ENCODE assay signal across 8 cellular contexts in genomic region chr18:3261393-3262233, GRCh38. TPM values are rescaled to one million over a fixed set of nuclear protein-coding genes. Genes with fewer than 3 reads are reported as not detected.
DNase-seq lines count a peak whose midpoint lies in the region; ATAC-seq and TF ChIP-seq lines count a peak whose summit lies in the region.

MYL12B (plus strand) TSS chr18:3262133; CDS start chr18:3272899, 10,766 bp downstream.

- peaks cover 72% of the 10 kb centered on the region for H3K79me2 ChIP-seq in mammary epithelial cell (ENCODE audit: insufficient read depth, low read length)

- DNase-seq in NCI-H2107 treated with DMSO at 0.1 percent for 48 hours (lab: John Stamatoyannopoulos, UW; ENCODE audit: unreplicated experiment) = peak; percentile 35
- DNase-seq in NCI-H2107 (lab: John Stamatoyannopoulos, UW) = no peak
- DNase-seq in NCI-H1694 treated with DMSO at 0.1 percent for 48 hours (lab: John Stamatoyannopoulos, UW) = peak; percentile 19
- DNase-seq in WERI-Rb-1 = peak; percentile 71
- DNase-seq in mammary epithelial cell = peak; percentile 82
- peak; percentile 81 for DNase-seq in inferior parietal cortex (ENCODE audit: extremely low spot score)
- peak; percentile 55 to 67 for DNase-seq in stimulated activated CD4-positive, alpha-beta T cell treated with anti-CD3 and anti-CD28 coated beads, Interleukin-12 subunit alpha, Interleukin-12 subunit beta, amount 100 ng/mL, for 24 hours (ENCODE audit: low read depth in 2 of 2)

- peak; percentile 78 for ATAC-seq in HG02870 (IDR thresholded peaks at IDR 0.05; ENCODE audit: unreplicated experiment)

- peak within 1 kb of the TSS; percentile 91 for H3K4me2 ChIP-seq in mammary epithelial cell (ENCODE audit: insufficient read depth, low read depth, low read length)

- TF ChIP-seq CTCF in WERI-Rb-1 (IDR thresholded peaks at IDR 0.05; ENCODE audit: low read depth, low read length) = no peak
- TF ChIP-seq CTCF in mammary epithelial cell (conservative IDR thresholded peaks at IDR 0.05 in 1 of 2, IDR thresholded peaks at IDR 0.05 in 1 of 2; ENCODE audit: extremely low read depth in 1 of 2, insufficient read depth in 1 of 2, low read depth in 1 of 2, low read length in 2 of 2) = peak in 1 of 2 donors; percentile 8

- H3K4me3 ChIP-seq in WERI-Rb-1 (ENCODE audit: low read depth, low read length) = peak within 1 kb of the TSS; percentile 85
- peak within 1 kb of the TSS; percentile 77 to 93 (median 85) for H3K4me3 ChIP-seq in mammary epithelial cell (replicated peaks in 1 of 3; ENCODE audit: insufficient read depth in 1 of 3, low read depth in 2 of 3, low read length in 3 of 3)

- peak within 1 kb of the TSS; percentile 96 for H3K9ac ChIP-seq in mammary epithelial cell (ENCODE audit: insufficient read depth, low read length)

- peaks cover 16% of the 10 kb centered on the region for H4K20me1 ChIP-seq in mammary epithelial cell (ENCODE audit: insufficient read depth, low read length)

- no peaks in the 10 kb centered on the region for H3K9me3 ChIP-seq in WERI-Rb-1 (ENCODE audit: severe bottlenecking)
- H3K9me3 ChIP-seq in mammary epithelial cell (replicated peaks; ENCODE audit: insufficient read depth, low read length) = no peaks in the 10 kb centered on the region

- CTCF ChIA-PET in mammary epithelial cell (lab: Charles Lee; ENCODE audit: low non-redundant PET) = no interaction called here

- H3K4me1 ChIP-seq in mammary epithelial cell (ENCODE audit: insufficient read depth, low read length) = peaks cover 27% of the 10 kb centered on the region

- no TSS peak for BruUV-seq in mammary epithelial cell (replicated peaks; lab: Mats Ljungman, UMichigan)

- H3K36me3 ChIP-seq in WERI-Rb-1 = peaks cover 12% of the 10 kb centered on the region
- peaks cover 18% of the 10 kb centered on the region for H3K36me3 ChIP-seq in mammary epithelial cell (ENCODE audit: insufficient read depth, low read length)

- H3K27me3 ChIP-seq in WERI-Rb-1 (ENCODE audit: insufficient read depth, low read depth, severe bottlenecking) (no peaks in the 10 kb centered on the region), mammary epithelial cell (ENCODE audit: insufficient read depth, low read length) (no peaks in the 10 kb centered on the region)

- H2AFZ ChIP-seq in mammary epithelial cell (ENCODE audit: low read depth, low read length) = peak within 1 kb of the TSS; percentile 88

- dilution Hi-C loops in mammary epithelial cell (cut with HindIII; ENCODE audit: low sequenced_read_pairs) = loop anchor here (5.0 kb wide), 1 partner anchor 191 kb away; the partner anchor contains the start of gene TGIF1

- WGBS in mammary epithelial cell (ENCODE audit: low coverage, missing lambda C conversion rate) = 1% methylated on average over 13 of the region's 83 CpGs

- in situ Hi-C loops in mammary epithelial cell (cut with MboI; ENCODE audit: low sequenced_read_pairs in 2 of 2) = loop anchor here in 1 of 2 donors (25.0 kb wide), 1 partner anchor 601 kb away; no protein-coding TSS in a partner anchor

- peak within 1 kb of the TSS; percentile 99 for H3K27ac ChIP-seq in WERI-Rb-1
- peak within 1 kb of the TSS; percentile 97 for H3K27ac ChIP-seq in mammary epithelial cell (ENCODE audit: insufficient read depth, low read depth, low read length)

- intact Hi-C loops in mammary epithelial cell (cut with micrococcal nuclease) = loop anchor here (1.0 to 10.0 kb wide), 4 partner anchors 13 to 723 kb away; no protein-coding TSS in a partner anchor

RNA-seq across cellular contexts. Expression of gene MYL12B, which starts in this region (rescaled TPM):
- total RNA-seq in mammary epithelial cell = 100 to 1,000 TPM; 464 to 468 TPM
- polyA plus RNA-seq in mammary epithelial cell = 914 TPM
- polyA minus RNA-seq in mammary epithelial cell = 331 TPM
